Comparison of ENCODE assay signal across 36 cellular contexts in the genomic region with DNA sequence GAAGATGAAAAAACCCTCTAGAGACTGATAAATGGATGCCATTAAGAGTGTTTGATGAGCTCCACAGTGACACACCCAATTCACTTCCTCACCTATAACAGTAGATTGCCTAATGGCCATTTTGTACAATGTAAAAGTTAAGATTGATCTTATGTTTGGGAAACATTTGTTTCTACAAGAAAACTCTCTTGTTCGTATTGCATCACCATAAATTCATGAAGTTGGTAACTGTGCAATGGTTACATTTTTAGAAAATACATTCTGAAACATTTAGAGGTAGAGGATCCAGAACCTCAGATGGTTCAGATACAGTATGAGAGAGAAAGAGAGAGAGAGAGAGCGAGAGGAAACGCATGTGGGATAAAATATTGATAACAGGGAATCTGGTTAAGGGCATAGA. TPM values are rescaled to one million over a fixed set of nuclear protein-coding genes. Genes with fewer than 3 reads are reported as not detected.
"Had no signal": no experiment of that assay in that cellular context is flagged by ENCODE, and none has a peak within 500 bp of the region (broad histone marks: within the 10 kb centered on the region; RNA-seq: fewer than 3 reads in every experiment).

No MANE protein-coding gene starts in this region.

- H3K27ac Mint-ChIP-seq: activated CD4-positive, alpha-beta memory T cell treated with anti-CD3 and anti-CD28 coated beads for 36 hours; activated CD4-positive, alpha-beta T cell treated with anti-CD3 and anti-CD28 coated beads for 36 hours; activated CD4-positive, alpha-beta T cell treated with anti-CD3 and anti-CD28 coated beads, Interleukin-2, amount 10 ng/mL, durations not matched to agents 24 days and 14 days; activated CD8-positive, alpha-beta memory T cell treated with anti-CD3 and anti-CD28 coated beads, Interleukin-2, amount 10 ng/mL, durations not matched to agents 7 days and 5 days; activated CD8-positive, alpha-beta T cell treated with anti-CD3 and anti-CD28 coated beads, Interleukin-2, amount 10 ng/mL, durations not matched to agents 7 days and 5 days; activated naive CD4-positive, alpha-beta T cell treated with anti-CD3 and anti-CD28 coated beads for 36 hours; activated naive CD4-positive, alpha-beta T cell treated with anti-CD3 and anti-CD28 coated beads, Interleukin-2, amount 50 U/mL, for 24 hours; activated naive CD8-positive, alpha-beta T cell treated with anti-CD3 and anti-CD28 coated beads for 36 hours; activated naive CD8-positive, alpha-beta T cell treated with anti-CD3 and anti-CD28 coated beads, Interleukin-2, amount 50 U/mL, for 24 hours; activated T-helper 1 cell treated with anti-CD3 and anti-CD28 coated beads, Interleukin-12 subunit alpha, Interleukin-12 subunit beta, Interleukin-2, Interleukin-4 antibody, amounts not matched to agents 30 ng/mL and 10 ng/mL and 1 ng/mL, durations not matched to agents 14 hours and 24 hours and 36 hours; activated T-helper 2 cell treated with anti-CD3 and anti-CD28 coated beads, Interferon-gamma antibody, Interleukin-2, Interleukin-4, amounts not matched to agents 10 μg/mL and 5 μg/mL and 100 μg/mL, durations not matched to agents 14 hours and 24 hours and 36 hours had no signal

- DNase-seq: activated CD4-positive, alpha-beta memory T cell treated with anti-CD3 and anti-CD28 coated beads for 36 hours; activated CD4-positive, alpha-beta T cell treated with anti-CD3 and anti-CD28 coated beads for 36 hours; activated CD4-positive, alpha-beta T cell treated with anti-CD3 and anti-CD28 coated beads, Interleukin-2, amount 10 ng/mL, durations not matched to agents 24 days and 14 days; activated CD4-positive, CD25-positive, alpha-beta regulatory T cell; activated CD4-positive, CD25-positive, alpha-beta regulatory T cell treated with anti-CD3 and anti-CD28 coated beads, Interleukin-2, amount 50 U/mL, for 72 hours; activated CD8-positive, alpha-beta memory T cell treated with anti-CD3 and anti-CD28 coated beads, Interleukin-2, amount 10 ng/mL, durations not matched to agents 7 days and 5 days; activated CD8-positive, alpha-beta memory T cell treated with anti-CD3 and anti-CD28 coated beads, Interleukin-2, amount 50 U/mL, for 4 hours; activated CD8-positive, alpha-beta T cell treated with anti-CD3 and anti-CD28 coated beads, Interleukin-2, amount 10 ng/mL, durations not matched to agents 7 days and 5 days; activated effector memory CD4-positive, alpha-beta T cell treated with anti-CD3 and anti-CD28 coated beads, Interleukin-2, amount 50 U/mL, for 16 hours; activated naive CD4-positive, alpha-beta T cell treated with anti-CD3 and anti-CD28 coated beads for 36 hours; activated naive CD8-positive, alpha-beta T cell treated with anti-CD3 and anti-CD28 coated beads for 36 hours; activated naive CD8-positive, alpha-beta T cell treated with anti-CD3 and anti-CD28 coated beads, Interleukin-2, amount 50 U/mL, for 24 hours; activated T-cell treated with anti-CD3 and anti-CD28 coated beads, Interleukin-2, amount 50 U/mL, for 1 hour; activated T-cell treated with anti-CD3 and anti-CD28 coated beads, Interleukin-2, amount 50 U/mL, for 48 hours; adrenal gland; amygdala; aorta; body of pancreas; caudate nucleus; colonic mucosa; effector CD8-positive, alpha-beta T cell; esophagus squamous epithelium; foreskin melanocyte; T-helper 2 cell had no signal

- H3K4me3 ChIP-seq: adrenal gland, body of pancreas, colonic mucosa, esophagus squamous epithelium, gastroesophageal sphincter had no signal

- H3K4me3 Mint-ChIP-seq: activated CD4-positive, alpha-beta memory T cell treated with anti-CD3 and anti-CD28 coated beads for 36 hours; activated CD4-positive, alpha-beta T cell treated with anti-CD3 and anti-CD28 coated beads for 36 hours; activated CD4-positive, alpha-beta T cell treated with anti-CD3 and anti-CD28 coated beads, Interleukin-2, amount 10 ng/mL, durations not matched to agents 24 days and 14 days; activated CD8-positive, alpha-beta memory T cell treated with anti-CD3 and anti-CD28 coated beads, Interleukin-2, amount 10 ng/mL, durations not matched to agents 7 days and 5 days; activated CD8-positive, alpha-beta T cell treated with anti-CD3 and anti-CD28 coated beads, Interleukin-2, amount 10 ng/mL, durations not matched to agents 7 days and 5 days; activated naive CD4-positive, alpha-beta T cell treated with anti-CD3 and anti-CD28 coated beads for 36 hours; activated naive CD4-positive, alpha-beta T cell treated with anti-CD3 and anti-CD28 coated beads, Interleukin-2, amount 50 U/mL, for 24 hours; activated naive CD8-positive, alpha-beta T cell treated with anti-CD3 and anti-CD28 coated beads for 36 hours; activated naive CD8-positive, alpha-beta T cell treated with anti-CD3 and anti-CD28 coated beads, Interleukin-2, amount 50 U/mL, for 24 hours; activated T-helper 1 cell treated with anti-CD3 and anti-CD28 coated beads, Interleukin-12 subunit alpha, Interleukin-12 subunit beta, Interleukin-2, Interleukin-4 antibody, amounts not matched to agents 30 ng/mL and 10 ng/mL and 1 ng/mL, durations not matched to agents 14 hours and 24 hours and 36 hours had no signal

- ATAC-seq: activated CD4-positive, alpha-beta T cell treated with anti-CD3 and anti-CD28 coated beads for 36 hours; activated CD8-positive, alpha-beta memory T cell treated with anti-CD3 and anti-CD28 coated beads, Interleukin-2, amount 10 ng/mL, durations not matched to agents 7 days and 5 days; activated CD8-positive, alpha-beta T cell treated with anti-CD3 and anti-CD28 coated beads, Interleukin-2, amount 10 ng/mL, durations not matched to agents 7 days and 5 days; activated naive CD8-positive, alpha-beta T cell treated with anti-CD3 and anti-CD28 coated beads, Interleukin-2, amount 50 U/mL, for 24 hours; body of pancreas; gastroesophageal sphincter had no signal

- H3K36me3 Mint-ChIP-seq: activated CD4-positive, alpha-beta memory T cell treated with anti-CD3 and anti-CD28 coated beads for 36 hours; activated CD8-positive, alpha-beta memory T cell treated with anti-CD3 and anti-CD28 coated beads, Interleukin-2, amount 10 ng/mL, durations not matched to agents 7 days and 5 days; activated naive CD4-positive, alpha-beta T cell treated with anti-CD3 and anti-CD28 coated beads, Interleukin-2, amount 50 U/mL, for 24 hours; activated naive CD8-positive, alpha-beta T cell treated with anti-CD3 and anti-CD28 coated beads for 36 hours had no signal

- H3K27me3 ChIP-seq: adrenal gland, body of pancreas, colonic mucosa, esophagus squamous epithelium, gastroesophageal sphincter had no signal

- H3K27ac ChIP-seq: adrenal gland, colonic mucosa, epithelial cell of prostate, esophagus squamous epithelium, gastroesophageal sphincter had no signal

- H3K9me3 Mint-ChIP-seq: activated CD4-positive, alpha-beta memory T cell treated with anti-CD3 and anti-CD28 coated beads for 36 hours; activated CD4-positive, alpha-beta T cell treated with anti-CD3 and anti-CD28 coated beads, Interleukin-2, amount 10 ng/mL, durations not matched to agents 24 days and 14 days; activated naive CD4-positive, alpha-beta T cell treated with anti-CD3 and anti-CD28 coated beads for 36 hours; activated naive CD4-positive, alpha-beta T cell treated with anti-CD3 and anti-CD28 coated beads, Interleukin-2, amount 50 U/mL, for 24 hours; activated naive CD8-positive, alpha-beta T cell treated with anti-CD3 and anti-CD28 coated beads for 36 hours; activated naive CD8-positive, alpha-beta T cell treated with anti-CD3 and anti-CD28 coated beads, Interleukin-2, amount 50 U/mL, for 24 hours; activated T-helper 1 cell treated with anti-CD3 and anti-CD28 coated beads, Interleukin-12 subunit alpha, Interleukin-12 subunit beta, Interleukin-2, Interleukin-4 antibody, amounts not matched to agents 30 ng/mL and 10 ng/mL and 1 ng/mL, durations not matched to agents 14 hours and 24 hours and 36 hours; activated T-helper 2 cell treated with anti-CD3 and anti-CD28 coated beads, Interferon-gamma antibody, Interleukin-2, Interleukin-4, amounts not matched to agents 10 μg/mL and 5 μg/mL and 100 μg/mL, durations not matched to agents 14 hours and 24 hours and 36 hours had no signal

- H3K9me3 ChIP-seq: adrenal gland, body of pancreas, colonic mucosa, esophagus squamous epithelium, gastroesophageal sphincter had no signal

- H3K4me1 Mint-ChIP-seq: activated CD4-positive, alpha-beta T cell treated with anti-CD3 and anti-CD28 coated beads for 36 hours; activated CD4-positive, alpha-beta T cell treated with anti-CD3 and anti-CD28 coated beads, Interleukin-2, amount 10 ng/mL, durations not matched to agents 24 days and 14 days; activated CD8-positive, alpha-beta memory T cell treated with anti-CD3 and anti-CD28 coated beads, Interleukin-2, amount 10 ng/mL, durations not matched to agents 7 days and 5 days; activated naive CD4-positive, alpha-beta T cell treated with anti-CD3 and anti-CD28 coated beads, Interleukin-2, amount 50 U/mL, for 24 hours; activated naive CD8-positive, alpha-beta T cell treated with anti-CD3 and anti-CD28 coated beads for 36 hours; activated naive CD8-positive, alpha-beta T cell treated with anti-CD3 and anti-CD28 coated beads, Interleukin-2, amount 50 U/mL, for 24 hours had no signal

- H3K27me3 Mint-ChIP-seq: activated naive CD8-positive, alpha-beta T cell treated with anti-CD3 and anti-CD28 coated beads for 36 hours had no signal

- H3K36me3 ChIP-seq: adrenal gland, colonic mucosa, esophagus squamous epithelium, gastroesophageal sphincter had no signal

- H3K4me1 ChIP-seq: colonic mucosa had no signal

RNA-seq across cellular contexts. Expression of gene DAPL1, which starts 31.8 kb away (rescaled TPM):
- total RNA-seq: activated CD4-positive, alpha-beta memory T cell treated with anti-CD3 and anti-CD28 coated beads for 36 hours; activated CD4-positive, alpha-beta T cell treated with anti-CD3 and anti-CD28 coated beads for 36 hours; activated CD4-positive, alpha-beta T cell treated with anti-CD3 and anti-CD28 coated beads, Interleukin-2, amount 10 ng/mL, durations not matched to agents 24 days and 14 days; activated CD8-positive, alpha-beta memory T cell treated with anti-CD3 and anti-CD28 coated beads for 36 hours; activated CD8-positive, alpha-beta memory T cell treated with anti-CD3 and anti-CD28 coated beads, Interleukin-2, amount 10 ng/mL, durations not matched to agents 7 days and 5 days; activated CD8-positive, alpha-beta T cell treated with anti-CD3 and anti-CD28 coated beads, Interleukin-2, amount 10 ng/mL, durations not matched to agents 7 days and 5 days; activated naive CD4-positive, alpha-beta T cell treated with anti-CD3 and anti-CD28 coated beads for 36 hours; activated naive CD8-positive, alpha-beta T cell treated with anti-CD3 and anti-CD28 coated beads for 36 hours; activated T-helper 1 cell treated with anti-CD3 and anti-CD28 coated beads, Interleukin-12 subunit alpha, Interleukin-12 subunit beta, Interleukin-2, Interleukin-4 antibody, amounts not matched to agents 30 ng/mL and 10 ng/mL and 1 ng/mL, durations not matched to agents 14 hours and 24 hours and 36 hours; activated T-helper 2 cell treated with anti-CD3 and anti-CD28 coated beads, Interferon-gamma antibody, Interleukin-2, Interleukin-4, amounts not matched to agents 10 μg/mL and 5 μg/mL and 100 μg/mL, durations not matched to agents 14 hours and 24 hours and 36 hours; aorta; dermis microvascular lymphatic vessel endothelial cell; endothelial cell of umbilical vein; fibroblast of lung; fibroblast of villous mesenchyme; glomerular endothelial cell; T-helper 1 cell treated with Interleukin-12 subunit alpha and Interleukin-12 subunit beta and Interleukin-4 antibody, amounts not matched to agents 30 ng/mL and 1 ng/mL, for 36 hours had no signal
- polyA plus RNA-seq: endothelial cell of umbilical vein, fibroblast of lung had no signal
